In the genomic region with DNA sequence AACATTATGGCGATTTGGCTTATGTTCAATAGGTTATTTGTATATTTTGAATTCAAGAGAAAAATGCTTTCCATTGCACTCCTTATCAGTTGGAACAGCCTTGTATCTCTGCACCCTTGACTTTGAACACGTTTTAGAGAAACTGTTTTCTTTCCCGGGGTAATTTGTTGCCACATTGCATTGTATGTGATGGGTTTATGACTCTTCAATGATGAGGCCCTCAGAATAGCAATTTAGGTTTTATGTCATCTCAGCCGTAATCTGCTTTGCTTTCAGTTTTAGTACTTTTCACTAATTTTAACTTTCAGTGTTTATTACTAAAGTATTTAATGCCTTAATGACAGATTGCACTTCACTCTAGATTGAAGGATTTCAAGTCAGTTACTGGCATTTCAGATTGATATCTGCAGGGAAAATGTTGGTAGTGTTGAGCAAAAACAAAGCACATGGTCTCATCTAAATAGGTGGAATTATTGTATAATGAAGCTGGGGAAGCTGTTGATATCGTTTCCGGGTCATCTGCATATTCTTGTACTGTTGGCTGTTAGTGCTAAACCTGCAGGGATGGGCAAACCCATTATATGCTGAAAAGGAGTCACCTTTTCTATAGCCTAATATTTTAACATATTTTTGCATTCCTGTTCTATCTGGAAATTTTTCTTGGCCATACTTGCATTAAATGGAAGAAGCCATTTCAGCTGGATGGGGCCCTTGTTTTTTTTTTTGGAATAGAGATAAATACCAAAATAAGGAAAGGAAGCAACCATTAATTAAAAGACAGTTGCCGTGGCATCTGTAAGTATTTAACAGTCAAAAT, we compare ENCODE assay signal across 8 cellular contexts. TPM values are rescaled to one million over a fixed set of nuclear protein-coding genes. Genes with fewer than 3 reads are reported as not detected.
DNase-seq lines count a peak whose midpoint lies in the region; ATAC-seq and TF ChIP-seq lines count a peak whose summit lies in the region.

No MANE protein-coding gene starts in this region.

- WGBS in HUES64, result 24% methylated on average over 5 of the region's 7 CpGs
- 7% methylated on average over 7 of the region's 7 CpGs for WGBS in liver

- peaks cover 69% of the 10 kb centered on the region for H4K20me1 ChIP-seq in BLaER1

- intact Hi-C loops in upper lobe of right lung (cut with DNase I), result no loop called here

- H3K9me3 ChIP-seq in BLaER1 (no peaks in the 10 kb centered on the region), HUES64 (ENCODE audit: insufficient read depth, low read depth, low read length) (no peaks in the 10 kb centered on the region), adipocyte (ENCODE audit: control insufficient read depth, low read length) (no peaks in the 10 kb centered on the region), liver (ENCODE audit: control insufficient read depth in 4 of 4, low read length in 3 of 4) (no peaks in the 10 kb centered on the region), upper lobe of right lung (no peaks in the 10 kb centered on the region)

- DNase-seq in adipocyte (ENCODE audit: low read depth) (peak; percentile 43), upper lobe of right lung (no peak), caudate nucleus (lab: John Stamatoyannopoulos, UW) (no peak), medulla oblongata (ENCODE audit: extremely low spot score) (no peak), retina (no peak)

- H3K36me3 ChIP-seq in BLaER1 (peaks cover 35% of the 10 kb centered on the region), HUES64 (ENCODE audit: insufficient read depth, low read length) (0 out of 2 replicates have a peak, but pooled peaks cover 3% of the 10 kb centered on the region), adipocyte (ENCODE audit: control insufficient read depth, insufficient read depth, low read length, severe bottlenecking) (no peaks in the 10 kb centered on the region), liver (ENCODE audit: control insufficient read depth in 4 of 4, insufficient read depth in 3 of 4, low read depth in 1 of 4, low read length in 3 of 4) (no peaks in the 10 kb centered on the region), upper lobe of right lung (no peaks in the 10 kb centered on the region)

- TF ChIP-seq RAD21 in liver (IDR thresholded peaks at IDR 0.05), result no peak

- H3K27me3 ChIP-seq in BLaER1 (no peaks in the 10 kb centered on the region), HUES64 (ENCODE audit: insufficient read depth, low read length) (no peaks in the 10 kb centered on the region), adipocyte (replicated peaks; ENCODE audit: control insufficient read depth, insufficient read depth, low read length) (no peaks in the 10 kb centered on the region), liver (ENCODE audit: control insufficient read depth in 4 of 4, insufficient read depth in 4 of 4, low read length in 3 of 4) (no peaks in the 10 kb centered on the region), upper lobe of right lung (no peaks in the 10 kb centered on the region)

- H3K27ac ChIP-seq in BLaER1, result peak overlapping the region; percentile 99
- no peak overlapping the region for H3K27ac ChIP-seq in HUES64 (ENCODE audit: low read depth, low read length)
- H3K27ac ChIP-seq in liver (ENCODE audit: low read depth in 1 of 2, low read length in 2 of 2), result peak overlapping the region; percentile 41 to 99
- no peak overlapping the region for H3K27ac ChIP-seq in upper lobe of right lung
- H3K27ac ChIP-seq in caudate nucleus (ENCODE audit: low read depth, low read length), result no peak overlapping the region

- H3K4me3 ChIP-seq in BLaER1, result peak overlapping the region; percentile 95
- H3K4me3 ChIP-seq in HUES64 (ENCODE audit: low read length), result peak overlapping the region; percentile 88
- H3K4me3 ChIP-seq in adipocyte (ENCODE audit: low read length), result peak overlapping the region; percentile 99
- peak overlapping the region; percentile 82 to 95 (median 92) for H3K4me3 ChIP-seq in liver (ENCODE audit: low read depth in 1 of 3, low read length in 3 of 3)
- H3K4me3 ChIP-seq in upper lobe of right lung, result peak overlapping the region; percentile 89

- peak overlapping the region; percentile 74 for H3K4me2 ChIP-seq in BLaER1

- TF ChIP-seq CTCF in liver (IDR thresholded peaks at IDR 0.05; ENCODE audit: low read depth, low read length, missing input control) (no peak), upper lobe of right lung (IDR thresholded peaks at IDR 0.05) (no peak)

- no peak for ATAC-seq in upper lobe of right lung

- peaks cover 37% of the 10 kb centered on the region for H3K4me1 ChIP-seq in BLaER1
- peaks cover 24% of the 10 kb centered on the region for H3K4me1 ChIP-seq in HUES64 (ENCODE audit: insufficient read depth, low read length)
- H3K4me1 ChIP-seq in adipocyte (ENCODE audit: control insufficient read depth, insufficient read depth, low read length), result peaks cover 36% of the 10 kb centered on the region
- peaks cover 12 to 50% (median 41%) of the 10 kb centered on the region in 4 donors for H3K4me1 ChIP-seq in liver (ENCODE audit: control insufficient read depth in 4 of 4, insufficient read depth in 4 of 4, low read length in 3 of 4)
- H3K4me1 ChIP-seq in upper lobe of right lung, result peaks cover 35% of the 10 kb centered on the region

- H3K9ac ChIP-seq in BLaER1 (peak overlapping the region; percentile 98), HUES64 (ENCODE audit: low read depth, low read length) (peak overlapping the region; percentile 99), adipocyte (ENCODE audit: low read length) (peak overlapping the region; percentile 99), liver (ENCODE audit: low read depth in 1 of 2, low read length in 2 of 2) (peak overlapping the region in 1 of 2 donors; percentile 99)

TF ChIP-seq in liver, 16 proteins besides CTCF, POLR2A, EP300 and RAD21:
- TF ChIP-seq YY1 (IDR thresholded peaks at IDR 0.05), result peak; percentile 9
- TF ChIP-seq, protein P1, sequence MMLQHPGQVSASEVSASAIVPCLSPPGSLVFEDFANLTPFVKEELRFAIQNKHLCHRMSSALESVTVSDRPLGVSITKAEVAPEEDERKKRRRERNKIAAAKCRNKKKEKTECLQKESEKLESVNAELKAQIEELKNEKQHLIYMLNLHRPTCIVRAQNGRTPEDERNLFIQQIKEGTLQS (IDR thresholded peaks at IDR 0.05), result no peak
- TF ChIP-seq, protein P2, sequence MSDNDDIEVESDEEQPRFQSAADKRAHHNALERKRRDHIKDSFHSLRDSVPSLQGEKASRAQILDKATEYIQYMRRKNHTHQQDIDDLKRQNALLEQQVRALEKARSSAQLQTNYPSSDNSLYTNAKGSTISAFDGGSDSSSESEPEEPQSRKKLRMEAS (IDR thresholded peaks at IDR 0.05), result peak; percentile 20
- peak; percentile 22 to 62 for TF ChIP-seq GABPA (IDR thresholded peaks at IDR 0.05 in 1 of 2, conservative IDR thresholded peaks at IDR 0.05 in 1 of 2)

RNA-seq across cellular contexts. Expression of a gene that starts 2.0 kb away (rescaled TPM):
- 127 TPM for polyA plus RNA-seq in HUES64 (2013, experiment 1 of 2)
- polyA plus RNA-seq in HUES64 (2013, experiment 2 of 2), result 136 TPM
- total RNA-seq in liver (10 to 100 TPM; 26.0 to 26.5 TPM), upper lobe of right lung (105 TPM)
- 100 to 1,000 TPM in 1 of 2 donors, 10 to 100 TPM in 1; 15.5 to 126 TPM for polyA plus RNA-seq in liver

RNA-seq across cellular contexts. Expression of a gene that starts 13.7 kb away (rescaled TPM):
- 35.1 TPM for polyA plus RNA-seq in HUES64 (2013, experiment 1 of 2)
- polyA plus RNA-seq in HUES64 (2013, experiment 2 of 2), result 40.9 TPM
- total RNA-seq in liver (10 to 100 TPM; 10.1 to 15.1 TPM), upper lobe of right lung (57.7 TPM)
- polyA plus RNA-seq in liver, result 1 to 10 TPM; 6.2 to 9.3 TPM

RNA-seq across cellular contexts. Expression of a gene that starts 45.9 kb away (rescaled TPM):
- polyA plus RNA-seq in HUES64 (2013, experiment 1 of 2), result not detected
- polyA plus RNA-seq in HUES64 (2013, experiment 2 of 2), result not detected
- not detected for total RNA-seq in liver
- not detected for polyA plus RNA-seq in liver
- not detected for total RNA-seq in upper lobe of right lung

Comparison
In these comparisons a context has a peak if more than half of its experiments do, and no peak if none do; other contexts are left out.
1. H3K27ac ChIP-seq: peak in BLaER1 (single experiment) and liver (2 of 2); none in HUES64 (single experiment), upper lobe of right lung (single experiment) and caudate nucleus (single experiment).
2. Peak in every context shown above with its lines, with median percentiles within 50 percentile points of each other: H3K4me3 ChIP-seq.